In genomic region chr17:58996968-58997367, GRCh38 we compare ENCODE assay signal across 26 cellular contexts.
DNase-seq lines count a peak whose midpoint lies in the region; ATAC-seq and TF ChIP-seq lines count a peak whose summit lies in the region.
"Had no signal": no experiment of that assay in that cellular context is flagged by ENCODE, and none has a peak within 500 bp of the region (broad histone marks: within the 10 kb centered on the region; RNA-seq: fewer than 3 reads in every experiment).

No MANE protein-coding gene starts in this region.

- no peak overlapping the region for H3K9ac ChIP-seq in IMR-90 (ENCODE audit: low read depth, low read length)

- no peak overlapping the region for H2BK5ac ChIP-seq in IMR-90 (ENCODE audit: low read depth, low read length, poor library complexity, severe bottlenecking)

- no peak overlapping the region for H3K56ac ChIP-seq in IMR-90 (ENCODE audit: extremely low read depth, insufficient read depth, low read length)

- no peaks in the 10 kb centered on the region for H4K20me1 ChIP-seq in IMR-90 (ENCODE audit: insufficient read depth, low read length)

- CTCF ChIA-PET in IMR-90 (lab: Yijun Ruan, JAX): no interaction called here
- CTCF ChIA-PET in activated CD8-positive, alpha-beta T cell treated with anti-CD3 and anti-CD28 coated beads, Interleukin-2, amount 10 ng/mL, durations not matched to agents 7 days and 5 days (lab: Charles Lee): no interaction called here

- no peaks in the 10 kb centered on the region; the same call in 1 of the 2 replicates for H3K9me1 ChIP-seq in IMR-90 (ENCODE audit: insufficient read depth, low read length)

- H3K9me3 ChIP-seq in IMR-90 (ENCODE audit: control insufficient read depth, insufficient read depth, low read length): no peaks in the 10 kb centered on the region

- no peak for DNase-seq in IMR-90
- peak; percentile 62 to 88 for DNase-seq in NOMO-1 (lab: John Stamatoyannopoulos, UW; ENCODE audit: unreplicated experiment in 2 of 2)
- DNase-seq in activated T-helper 1 cell treated with anti-CD3 and anti-CD28 coated beads, Interleukin-12 subunit alpha, Interleukin-12 subunit beta, Interleukin-2, Interleukin-4 antibody, amounts not matched to agents 30 ng/mL and 10 ng/mL and 1 ng/mL, durations not matched to agents 14 hours and 24 hours and 36 hours (ENCODE audit: low spot score): no peak
- no peak for DNase-seq in stimulated activated effector memory CD8-positive, alpha-beta T cell treated with anti-CD3 and anti-CD28 coated beads, Interleukin-12 subunit alpha, Interleukin-12 subunit beta, amount 100 ng/mL, for 72 hours (ENCODE audit: low spot score in 2 of 2)
- DNase-seq in activated CD8-positive, alpha-beta T cell treated with anti-CD3 and anti-CD28 coated beads, Interleukin-2, amount 10 ng/mL, durations not matched to agents 7 days and 5 days: no peak
- no peak for DNase-seq in HUDEP-2 (lab: John Stamatoyannopoulos, UW; ENCODE audit: unreplicated experiment in 76 of 76)
- DNase-seq: activated CD4-positive, alpha-beta T cell treated with anti-CD3 and anti-CD28 coated beads for 4 hours; activated naive CD4-positive, alpha-beta T cell treated with anti-CD3 and anti-CD28 coated beads for 36 hours; activated T-cell treated with anti-CD3 and anti-CD28 coated beads, Interleukin-2, amount 50 U/mL, for 48 hours; CD4-positive, CD25-positive, alpha-beta regulatory T cell; DND-41; effector CD8-positive, alpha-beta T cell; Karpas-422; left ventricle myocardium superior; midbrain; naive thymus-derived CD8-positive, alpha-beta T cell; NCI-H1092; NCI-H187 treated with DMSO at 0.1 percent for 48 hours; NCI-H2171 treated with DMSO at 0.1 percent for 48 hours; NCI-H524 treated with DMSO at 0.1 percent for 48 hours; occipital lobe; T-helper 2 cell had no signal

- H4K5ac ChIP-seq in IMR-90 (ENCODE audit: low read depth, low read length): no peak overlapping the region

- no peak overlapping the region for H2BK15ac ChIP-seq in IMR-90 (ENCODE audit: low read depth, low read length)

- no peaks in the 10 kb centered on the region for H3K27me3 Mint-ChIP-seq in activated T-helper 1 cell treated with anti-CD3 and anti-CD28 coated beads, Interleukin-12 subunit alpha, Interleukin-12 subunit beta, Interleukin-2, Interleukin-4 antibody, amounts not matched to agents 30 ng/mL and 10 ng/mL and 1 ng/mL, durations not matched to agents 14 hours and 24 hours and 36 hours (ENCODE audit: insufficient read depth)
- H3K27me3 Mint-ChIP-seq in activated CD8-positive, alpha-beta T cell treated with anti-CD3 and anti-CD28 coated beads, Interleukin-2, amount 10 ng/mL, durations not matched to agents 7 days and 5 days (ENCODE audit: low read depth): no peaks in the 10 kb centered on the region
- H3K27me3 Mint-ChIP-seq: CD4-positive, CD25-positive, alpha-beta regulatory T cell; naive thymus-derived CD8-positive, alpha-beta T cell; type B pancreatic cell had no signal

- in situ Hi-C loops in IMR-90 (cut with MboI; ENCODE audit: low sequenced_read_pairs): loop anchor here (5.0 kb wide), 1 partner anchor 475 kb away; no protein-coding TSS in a partner anchor

- H3K14ac ChIP-seq in IMR-90 (replicated peaks; ENCODE audit: low read depth, low read length): no peak overlapping the region

- no peak overlapping the region for H3K23ac ChIP-seq in IMR-90 (ENCODE audit: low read depth, low read length)

- H3K9me3 Mint-ChIP-seq in activated T-helper 1 cell treated with anti-CD3 and anti-CD28 coated beads, Interleukin-12 subunit alpha, Interleukin-12 subunit beta, Interleukin-2, Interleukin-4 antibody, amounts not matched to agents 30 ng/mL and 10 ng/mL and 1 ng/mL, durations not matched to agents 14 hours and 24 hours and 36 hours: no peaks in the 10 kb centered on the region
- H3K9me3 Mint-ChIP-seq in stimulated activated effector memory CD8-positive, alpha-beta T cell treated with anti-CD3 and anti-CD28 coated beads, Interleukin-12 subunit alpha, Interleukin-12 subunit beta, amount 100 ng/mL, for 72 hours: no peaks in the 10 kb centered on the region
- H3K9me3 Mint-ChIP-seq in activated CD8-positive, alpha-beta T cell treated with anti-CD3 and anti-CD28 coated beads, Interleukin-2, amount 10 ng/mL, durations not matched to agents 7 days and 5 days (ENCODE audit: insufficient read depth): no peaks in the 10 kb centered on the region
- H3K9me3 Mint-ChIP-seq: activated naive CD4-positive, alpha-beta T cell treated with anti-CD3 and anti-CD28 coated beads for 36 hours; brain; CD4-positive, CD25-positive, alpha-beta regulatory T cell; naive thymus-derived CD8-positive, alpha-beta T cell; type B pancreatic cell had no signal

- POLR2A ChIA-PET in IMR-90 (lab: Charles Lee; ENCODE audit: unreplicated experiment): no interaction called here
- POLR2A ChIA-PET in activated CD8-positive, alpha-beta T cell treated with anti-CD3 and anti-CD28 coated beads, Interleukin-2, amount 10 ng/mL, durations not matched to agents 7 days and 5 days (lab: Charles Lee): no interaction called here

- H3K18ac ChIP-seq in IMR-90 (ENCODE audit: low read depth, low read length): no peak overlapping the region

- 100% methylated on average over 1 of the region's 4 CpGs; no CpG with 5 or more reads in 1 of the 2 experiments for WGBS in IMR-90 (ENCODE audit: extremely low coverage in 2 of 2, insufficient read length in 1 of 2), 2 experiments

- intact Hi-C loops in IMR-90 (cut with micrococcal nuclease): no loop called here
- intact Hi-C loops in activated T-helper 1 cell treated with anti-CD3 and anti-CD28 coated beads, Interleukin-12 subunit alpha, Interleukin-12 subunit beta, Interleukin-2, Interleukin-4 antibody, amounts not matched to agents 30 ng/mL and 10 ng/mL and 1 ng/mL, durations not matched to agents 14 hours and 24 hours and 36 hours (cut with micrococcal nuclease): no loop called here

- no peak for TF ChIP-seq CTCF in IMR-90 (conservative IDR thresholded peaks at IDR 0.05; ENCODE audit: low read depth, low read length)

- dilution Hi-C loops in IMR-90 (cut with HindIII; ENCODE audit: low sequenced_read_pairs, unreplicated experiment): no loop called here

- no peak overlapping the region for H2AK9ac ChIP-seq in IMR-90 (replicated peaks; ENCODE audit: low read depth, low read length, poor library complexity)

- no peak overlapping the region for H3K4me2 ChIP-seq in IMR-90 (ENCODE audit: low read depth, low read length)

- H3K79me1 ChIP-seq in IMR-90 (ENCODE audit: low read depth in 1 of 2, low read length in 2 of 2): peaks cover 0 to 6% of the 10 kb centered on the region in 2 experiments; a peak in 1 of 4 replicates

- TF ChIP-seq POLR2A in IMR-90 (IDR thresholded peaks at IDR 0.05; ENCODE audit: low read depth, low read length): no peak

- H3K36me3 ChIP-seq in IMR-90 (ENCODE audit: control insufficient read depth, insufficient read depth, low read length): peaks cover 3% of the 10 kb centered on the region

- H3K27me3 ChIP-seq in IMR-90 (ENCODE audit: control insufficient read depth, insufficient read depth, low read length): no peaks in the 10 kb centered on the region

- H3K4me1 Mint-ChIP-seq in activated T-helper 1 cell treated with anti-CD3 and anti-CD28 coated beads, Interleukin-12 subunit alpha, Interleukin-12 subunit beta, Interleukin-2, Interleukin-4 antibody, amounts not matched to agents 30 ng/mL and 10 ng/mL and 1 ng/mL, durations not matched to agents 14 hours and 24 hours and 36 hours (ENCODE audit: low read depth): peaks cover 17% of the 10 kb centered on the region
- H3K4me1 Mint-ChIP-seq in stimulated activated effector memory CD8-positive, alpha-beta T cell treated with anti-CD3 and anti-CD28 coated beads, Interleukin-12 subunit alpha, Interleukin-12 subunit beta, amount 100 ng/mL, for 72 hours: peaks cover 10% of the 10 kb centered on the region
- H3K4me1 Mint-ChIP-seq in activated CD8-positive, alpha-beta T cell treated with anti-CD3 and anti-CD28 coated beads, Interleukin-2, amount 10 ng/mL, durations not matched to agents 7 days and 5 days (ENCODE audit: low read depth): peaks cover 14% of the 10 kb centered on the region

- no peak overlapping the region for H4K8ac ChIP-seq in IMR-90 (ENCODE audit: low read depth in 2 of 2, low read length in 2 of 2)

- H2AFZ ChIP-seq in IMR-90 (replicated peaks; ENCODE audit: low read length, poor library complexity): no peak overlapping the region

- TF ChIP-seq RAD21 in IMR-90 (IDR thresholded peaks at IDR 0.05; ENCODE audit: low read length): no peak

- H3K4me3 ChIP-seq in IMR-90 (ENCODE audit: insufficient read depth, low read depth, low read length): no peak overlapping the region

- no peak overlapping the region for H2AK5ac ChIP-seq in IMR-90 (ENCODE audit: low read depth, low read length)

- peak overlapping the region; percentile 66 for H3K27ac Mint-ChIP-seq in activated T-helper 1 cell treated with anti-CD3 and anti-CD28 coated beads, Interleukin-12 subunit alpha, Interleukin-12 subunit beta, Interleukin-2, Interleukin-4 antibody, amounts not matched to agents 30 ng/mL and 10 ng/mL and 1 ng/mL, durations not matched to agents 14 hours and 24 hours and 36 hours
- peak overlapping the region; percentile 67 for H3K27ac Mint-ChIP-seq in stimulated activated effector memory CD8-positive, alpha-beta T cell treated with anti-CD3 and anti-CD28 coated beads, Interleukin-12 subunit alpha, Interleukin-12 subunit beta, amount 100 ng/mL, for 72 hours
- no peak overlapping the region for H3K27ac Mint-ChIP-seq in activated CD8-positive, alpha-beta T cell treated with anti-CD3 and anti-CD28 coated beads, Interleukin-2, amount 10 ng/mL, durations not matched to agents 7 days and 5 days
- H3K27ac Mint-ChIP-seq: type B pancreatic cell had no signal

- no peak overlapping the region for H3K27ac ChIP-seq in IMR-90 (ENCODE audit: insufficient read depth, low read length)
- H3K27ac ChIP-seq: epithelial cell of prostate had no signal

- peak overlapping the region; percentile 50; the same call in 1 of the 2 replicates for H2BK20ac ChIP-seq in IMR-90 (ENCODE audit: low read depth, low read length)

- H3K4ac ChIP-seq in IMR-90 (ENCODE audit: low read depth, low read length): no peak overlapping the region

- no peak overlapping the region for H4K91ac ChIP-seq in IMR-90 (ENCODE audit: insufficient read depth, low read depth, low read length)

- H2BK120ac ChIP-seq in IMR-90 (ENCODE audit: low read depth, low read length): no peak overlapping the region

- no TSS peak for BruUV-seq in IMR-90 (replicated peaks; lab: Mats Ljungman, UMichigan)

- peaks cover 10% of the 10 kb centered on the region for H3K4me1 ChIP-seq in IMR-90 (ENCODE audit: control insufficient read depth, insufficient read depth, low read length)

- H3K4me3 Mint-ChIP-seq in activated T-helper 1 cell treated with anti-CD3 and anti-CD28 coated beads, Interleukin-12 subunit alpha, Interleukin-12 subunit beta, Interleukin-2, Interleukin-4 antibody, amounts not matched to agents 30 ng/mL and 10 ng/mL and 1 ng/mL, durations not matched to agents 14 hours and 24 hours and 36 hours: no peak overlapping the region
- no peak overlapping the region for H3K4me3 Mint-ChIP-seq in stimulated activated effector memory CD8-positive, alpha-beta T cell treated with anti-CD3 and anti-CD28 coated beads, Interleukin-12 subunit alpha, Interleukin-12 subunit beta, amount 100 ng/mL, for 72 hours
- no peak overlapping the region for H3K4me3 Mint-ChIP-seq in activated CD8-positive, alpha-beta T cell treated with anti-CD3 and anti-CD28 coated beads, Interleukin-2, amount 10 ng/mL, durations not matched to agents 7 days and 5 days
- H3K4me3 Mint-ChIP-seq: activated naive CD4-positive, alpha-beta T cell treated with anti-CD3 and anti-CD28 coated beads for 36 hours; brain; naive thymus-derived CD8-positive, alpha-beta T cell; type B pancreatic cell had no signal

- H3K36me3 Mint-ChIP-seq in activated T-helper 1 cell treated with anti-CD3 and anti-CD28 coated beads, Interleukin-12 subunit alpha, Interleukin-12 subunit beta, Interleukin-2, Interleukin-4 antibody, amounts not matched to agents 30 ng/mL and 10 ng/mL and 1 ng/mL, durations not matched to agents 14 hours and 24 hours and 36 hours (ENCODE audit: low read depth): peaks cover 39% of the 10 kb centered on the region
- H3K36me3 Mint-ChIP-seq in stimulated activated effector memory CD8-positive, alpha-beta T cell treated with anti-CD3 and anti-CD28 coated beads, Interleukin-12 subunit alpha, Interleukin-12 subunit beta, amount 100 ng/mL, for 72 hours: peaks cover 46% of the 10 kb centered on the region
- H3K36me3 Mint-ChIP-seq in activated CD8-positive, alpha-beta T cell treated with anti-CD3 and anti-CD28 coated beads, Interleukin-2, amount 10 ng/mL, durations not matched to agents 7 days and 5 days (ENCODE audit: low read depth): peaks cover 38% of the 10 kb centered on the region

- ATAC-seq in IMR-90 (ENCODE audit: low read depth) (no peak), GM21423 (IDR thresholded peaks at IDR 0.05; ENCODE audit: unreplicated experiment) (no peak)
- no peak for ATAC-seq in stimulated activated effector memory CD8-positive, alpha-beta T cell treated with anti-CD3 and anti-CD28 coated beads, Interleukin-12 subunit alpha, Interleukin-12 subunit beta, amount 100 ng/mL, for 72 hours
- ATAC-seq in activated CD8-positive, alpha-beta T cell treated with anti-CD3 and anti-CD28 coated beads, Interleukin-2, amount 10 ng/mL, durations not matched to agents 7 days and 5 days: no peak
- ATAC-seq: left ventricle myocardium superior; naive thymus-derived CD8-positive, alpha-beta T cell had no signal

Comparison
In these comparisons a context has a peak if more than half of its experiments do, and no peak if none do; other contexts are left out.
1. DNase-seq: peak in NOMO-1 (2 of 2); none in IMR-90 (single experiment), activated T-helper 1 cell treated with anti-CD3 and anti-CD28 coated beads, Interleukin-12 subunit alpha, Interleukin-12 subunit beta, Interleukin-2, Interleukin-4 antibody, amounts not matched to agents 30 ng/mL and 10 ng/mL and 1 ng/mL, durations not matched to agents 14 hours and 24 hours and 36 hours (single experiment), stimulated activated effector memory CD8-positive, alpha-beta T cell treated with anti-CD3 and anti-CD28 coated beads, Interleukin-12 subunit alpha, Interleukin-12 subunit beta, amount 100 ng/mL, for 72 hours (0 of 2), activated CD8-positive, alpha-beta T cell treated with anti-CD3 and anti-CD28 coated beads, Interleukin-2, amount 10 ng/mL, durations not matched to agents 7 days and 5 days (single experiment) and HUDEP-2 (0 of 76).